Comparison of ENCODE assay signal across 1 cellular context in genomic region chr7:130995252-130996081, GRCh38.
TF ChIP-seq lines count a peak whose summit lies in the region.

No MANE protein-coding gene starts in this region.

TF ChIP-seq in IMR-90, 13 proteins besides CTCF, POLR2A, EP300 and RAD21 (continued from another document):
- TF ChIP-seq USF2 (IDR thresholded peaks at IDR 0.05; ENCODE audit: low read depth, low read length) (no peak), NFE2L2 (IDR thresholded peaks at IDR 0.05; ENCODE audit: low read depth, low read length) (no peak), ELK1 (IDR thresholded peaks at IDR 0.05; ENCODE audit: borderline replicate concordance, low read depth, low read length) (no peak), MAZ (IDR thresholded peaks at IDR 0.05; ENCODE audit: borderline replicate concordance, low read depth, low read length) (no peak), SMC3 (IDR thresholded peaks at IDR 0.05; ENCODE audit: low read depth, low read length) (no peak), BHLHE40 (IDR thresholded peaks at IDR 0.05; ENCODE audit: low read depth, low read length) (no peak)
TF ChIP-seq in IMR-90: peak in this region for 0.
